ENCODE assay signal across 1 cellular context in genomic region chr11:86990520-86990919, GRCh38.
TF ChIP-seq lines count a peak whose summit lies in the region.

No MANE protein-coding gene starts in this region.

TF ChIP-seq in SK-N-SH, 30 proteins besides CTCF, POLR2A, EP300 and RAD21 (continued from another document):
- TF ChIP-seq SIN3A (IDR thresholded peaks at IDR 0.05; ENCODE audit: borderline replicate concordance, low read depth, low read length), result no peak
